8 cellular contexts compared by ENCODE assay signal in the genomic region with DNA sequence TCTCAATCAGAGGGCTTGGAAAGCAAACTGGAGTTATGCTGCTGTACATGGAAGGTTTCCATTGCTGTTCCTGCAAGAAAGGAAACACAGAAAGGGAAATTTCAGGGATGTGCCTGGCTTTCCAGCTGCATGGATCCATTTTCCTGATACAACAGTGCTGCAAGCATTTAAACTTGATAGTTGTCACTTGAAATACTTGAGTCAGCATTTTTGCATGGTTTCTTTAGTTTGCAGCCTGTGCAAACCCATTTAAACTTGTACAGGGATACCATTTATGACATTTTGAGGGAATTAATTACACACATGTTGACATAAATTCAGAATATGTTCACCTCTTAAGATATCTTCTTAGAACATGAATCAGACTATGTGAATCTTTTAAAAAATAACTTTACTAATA.
"Had no signal": no experiment of that assay in that cellular context is flagged by ENCODE, and none has a peak within 500 bp of the region (broad histone marks: within the 10 kb centered on the region; RNA-seq: fewer than 3 reads in every experiment).

No MANE protein-coding gene starts in this region.

- DNase-seq: GM23248, GOT3, H9, HCEC 1CT, KG1 had no signal

- H3K27ac ChIP-seq: GM23248, HL-60 had no signal

- H3K27ac Mint-ChIP-seq: H9, IgD-negative memory B cell had no signal

- FAIRE-seq: H54 had no signal

- H3K4me3 ChIP-seq: GM23248 had no signal

- H3K36me3 Mint-ChIP-seq: IgD-negative memory B cell had no signal

- H3K4me3 Mint-ChIP-seq: H9, IgD-negative memory B cell had no signal

- H3K27me3 Mint-ChIP-seq: IgD-negative memory B cell had no signal

- H3K9me3 Mint-ChIP-seq: H9, IgD-negative memory B cell had no signal

- H2AFZ ChIP-seq: GM23248 had no signal

- H3K9ac ChIP-seq: GM23248 had no signal
